ENCODE assay signal across 1 cellular context in the genomic region with DNA sequence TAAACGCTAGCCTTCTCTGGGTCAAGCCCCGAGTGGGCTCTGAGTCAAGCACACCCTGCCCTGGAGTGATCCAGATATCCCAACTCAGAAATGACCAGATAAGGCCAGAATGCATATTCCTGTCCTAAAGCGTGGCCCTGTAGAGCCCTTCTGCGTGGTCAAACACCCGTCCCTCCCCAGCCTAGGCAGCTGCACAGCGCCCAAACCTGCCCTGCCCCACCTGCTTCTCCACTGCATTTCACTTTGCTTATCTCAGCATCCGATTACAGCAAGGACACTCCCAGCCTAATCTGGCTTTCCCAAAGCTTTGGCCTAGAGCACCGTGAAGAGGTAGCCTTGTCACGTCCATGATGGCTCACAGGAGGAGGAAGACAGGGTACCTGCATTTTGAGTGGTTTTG.
TF ChIP-seq lines count a peak whose summit lies in the region.

No MANE protein-coding gene starts in this region.

TF ChIP-seq in H1, 55 proteins besides CTCF, POLR2A, EP300 and RAD21:
- TF ChIP-seq BRCA1 (IDR thresholded peaks at IDR 0.05; ENCODE audit: low read depth, low read length), result no peak
- TF ChIP-seq MAX (IDR thresholded peaks at IDR 0.05), result no peak
- no peak for TF ChIP-seq NANOG (IDR thresholded peaks at IDR 0.05; ENCODE audit: insufficient read depth, low read depth, low read length, poor library complexity, severe bottlenecking)
- TF ChIP-seq RBBP5 (IDR thresholded peaks at IDR 0.05; ENCODE audit: borderline replicate concordance, low read depth, low read length), result no peak
- TF ChIP-seq NRF1 (IDR thresholded peaks at IDR 0.05; ENCODE audit: low read depth, low read length), result no peak
- no peak for TF ChIP-seq ASH2L (IDR thresholded peaks at IDR 0.05; ENCODE audit: low read length)
- no peak for TF ChIP-seq JUND (IDR thresholded peaks at IDR 0.05; ENCODE audit: low read length)
- TF ChIP-seq ZNF274 (IDR thresholded peaks at IDR 0.05; ENCODE audit: borderline replicate concordance, extremely low read depth, low read length), result no peak
- TF ChIP-seq SP1 (IDR thresholded peaks at IDR 0.05; ENCODE audit: low read depth, low read length), result no peak
